In genomic region chr1:11980676-11980972, GRCh38 we compare ENCODE assay signal across 8 cellular contexts. TPM values are rescaled to one million over a fixed set of nuclear protein-coding genes. Genes with fewer than 3 reads are reported as not detected.
DNase-seq lines count a peak whose midpoint lies in the region; ATAC-seq and TF ChIP-seq lines count a peak whose summit lies in the region.

No MANE protein-coding gene starts in this region.

- H3K36me3 ChIP-seq in BE2C = peaks cover 13% of the 10 kb centered on the region
- H3K36me3 ChIP-seq in naive thymus-derived CD4-positive, alpha-beta T cell (ENCODE audit: control insufficient read depth in 2 of 3, insufficient read depth in 3 of 3, low read length in 3 of 3) = peaks cover 0 to 44% (median 0%) of the 10 kb centered on the region in 3 experiments

- POLR2A ChIA-PET in naive thymus-derived CD4-positive, alpha-beta T cell (lab: Charles Lee) = interaction anchor here (0.5 to 4.9 kb wide), 6 partner anchors 8 to 1719 kb away, joined by 3 to 83 read pairs (median 4); partner anchors contain the start of gene MIIP

- H3K36me3 Mint-ChIP-seq in naive thymus-derived CD4-positive, alpha-beta T cell = peaks cover 1 to 20% (median 8%) of the 10 kb centered on the region in 5 donors

- no peaks in the 10 kb centered on the region for H3K9me3 Mint-ChIP-seq in naive thymus-derived CD4-positive, alpha-beta T cell

- H3K27ac ChIP-seq in naive thymus-derived CD4-positive, alpha-beta T cell (ENCODE audit: low read depth, low read length) = peak overlapping the region; percentile 98

- no peaks in the 10 kb centered on the region for H3K9me3 ChIP-seq in BE2C
- H3K9me3 ChIP-seq in naive thymus-derived CD4-positive, alpha-beta T cell (ENCODE audit: control insufficient read depth in 2 of 3, low read length in 3 of 3) = no peaks in the 10 kb centered on the region

- TF ChIP-seq CTCF in BE2C (IDR thresholded peaks at IDR 0.05; ENCODE audit: low read depth, low read length) (no peak), choroid plexus epithelial cell (conservative IDR thresholded peaks at IDR 0.05; ENCODE audit: low read depth, low read length) (no peak)

- H3K4me3 Mint-ChIP-seq in naive thymus-derived CD4-positive, alpha-beta T cell = peak overlapping the region; percentile 86 to 99 (median 92)

- intact Hi-C loops in naive thymus-derived CD4-positive, alpha-beta T cell (cut with micrococcal nuclease) = loop anchor here (1.0 to 2.0 kb wide), 8 partner anchors 39 to 177 kb away; partner anchors contain the start of genes KIAA2013 (in 2 of the 2), MIIP (in 2 of the 2), PLOD1 (in 2 of the 2) and CLCN6 (in 1 of the 2)

- no peaks in the 10 kb centered on the region for H3K27me3 ChIP-seq in BE2C
- H3K27me3 ChIP-seq in naive thymus-derived CD4-positive, alpha-beta T cell (ENCODE audit: control insufficient read depth in 2 of 2, insufficient read depth in 2 of 2, low read length in 2 of 2) = no peaks in the 10 kb centered on the region

- H3K4me3 ChIP-seq in BE2C (ENCODE audit: low read depth, low read length) (peak overlapping the region; percentile 84), choroid plexus epithelial cell (ENCODE audit: low read depth, low read length) (peak overlapping the region; percentile 90)
- peak overlapping the region; percentile 97 for H3K4me3 ChIP-seq in Jurkat, Clone E6-1 (ENCODE audit: low read length)
- peak overlapping the region; percentile 88 for H3K4me3 ChIP-seq in naive thymus-derived CD4-positive, alpha-beta T cell (ENCODE audit: low read length)

- no peaks in the 10 kb centered on the region for H3K27me3 Mint-ChIP-seq in naive thymus-derived CD4-positive, alpha-beta T cell

- peaks cover 4% of the 10 kb centered on the region; the same call in 1 of the 2 replicates for H3K4me1 ChIP-seq in BE2C
- H3K4me1 ChIP-seq in naive thymus-derived CD4-positive, alpha-beta T cell (ENCODE audit: control insufficient read depth in 2 of 2, insufficient read depth in 2 of 2, low read length in 2 of 2) = peaks cover 9 to 22% of the 10 kb centered on the region in 2 donors

- H3K27ac Mint-ChIP-seq in naive thymus-derived CD4-positive, alpha-beta T cell = peak overlapping the region; percentile 85 to 98 (median 94)

- CTCF ChIA-PET in naive thymus-derived CD4-positive, alpha-beta T cell (lab: Charles Lee) = interaction anchor here (0.5 kb wide), 1 partner anchor 49 kb away, joined by 6 read pairs; no protein-coding TSS in a partner anchor

- DNase-seq in BE2C (no peak), choroid plexus epithelial cell (ENCODE audit: low read depth) (peak; percentile 9), 8988T (no peak), foreskin melanocyte (no peak), NCI-H187 treated with DMSO at 0.1 percent for 48 hours (lab: John Stamatoyannopoulos, UW) (no peak)
- DNase-seq in Jurkat, Clone E6-1 (ENCODE audit: low read depth, low spot score) = no peak
- DNase-seq in naive thymus-derived CD4-positive, alpha-beta T cell = no peak

- no peak for ATAC-seq in naive thymus-derived CD4-positive, alpha-beta T cell
- no peak for ATAC-seq in HG03097 (IDR thresholded peaks at IDR 0.05; ENCODE audit: low FRiP score, unreplicated experiment)

- H3K4me1 Mint-ChIP-seq in naive thymus-derived CD4-positive, alpha-beta T cell = peaks cover 36 to 49% (median 43%) of the 10 kb centered on the region in 7 donors

RNA-seq across cellular contexts. Expression of gene MFN2, which starts 0.4 kb away (rescaled TPM):
- 51.6 TPM for polyA plus RNA-seq in BE2C (2012; ENCODE audit: insufficient read depth, insufficient read length, low read depth)
- 29.4 TPM for polyA plus RNA-seq in Jurkat, Clone E6-1 (2012; ENCODE audit: insufficient read depth, insufficient read length)
- total RNA-seq in naive thymus-derived CD4-positive, alpha-beta T cell = 10 to 100 TPM; 40.2 to 58.6 (median 44.8) TPM
- 10 to 100 TPM; 29.5 to 42.8 TPM for polyA plus RNA-seq in naive thymus-derived CD4-positive, alpha-beta T cell

RNA-seq across cellular contexts. Expression of gene MIIP, which starts 38.7 kb away (rescaled TPM):
- 26.6 TPM for polyA plus RNA-seq in BE2C (2012; ENCODE audit: insufficient read depth, insufficient read length, low read depth)
- polyA plus RNA-seq in Jurkat, Clone E6-1 (2012; ENCODE audit: insufficient read depth, insufficient read length) = 41.8 TPM
- 10 to 100 TPM; 23.7 to 87.7 (median 34.1) TPM for total RNA-seq in naive thymus-derived CD4-positive, alpha-beta T cell
- 10 to 100 TPM; 19.2 to 26.5 TPM for polyA plus RNA-seq in naive thymus-derived CD4-positive, alpha-beta T cell

RNA-seq across cellular contexts. Expression of gene PLOD1, which starts 46.1 kb away (rescaled TPM):
- 53.3 TPM for polyA plus RNA-seq in BE2C (2012; ENCODE audit: insufficient read depth, insufficient read length, low read depth)
- 20.9 TPM for polyA plus RNA-seq in Jurkat, Clone E6-1 (2012; ENCODE audit: insufficient read depth, insufficient read length)
- 10 to 100 TPM in 2 of 5 experiments, 1 to 10 TPM in 3; 3.6 to 24.2 (median 4.8) TPM for total RNA-seq in naive thymus-derived CD4-positive, alpha-beta T cell
- polyA plus RNA-seq in naive thymus-derived CD4-positive, alpha-beta T cell = 1 to 10 TPM; 1.8 to 2.7 TPM

RNA-seq across cellular contexts. Expression of gene KIAA2013, which starts 54.4 kb away (rescaled TPM):
- polyA plus RNA-seq in BE2C (2012; ENCODE audit: insufficient read depth, insufficient read length, low read depth) = 48.0 TPM
- polyA plus RNA-seq in Jurkat, Clone E6-1 (2012; ENCODE audit: insufficient read depth, insufficient read length) = 32.2 TPM
- 10 to 100 TPM; 13.3 to 38.1 (median 27.2) TPM for total RNA-seq in naive thymus-derived CD4-positive, alpha-beta T cell
- polyA plus RNA-seq in naive thymus-derived CD4-positive, alpha-beta T cell = 10 to 100 TPM; 19.8 to 37.9 TPM
